1 cellular context compared by ENCODE assay signal in the genomic region with DNA sequence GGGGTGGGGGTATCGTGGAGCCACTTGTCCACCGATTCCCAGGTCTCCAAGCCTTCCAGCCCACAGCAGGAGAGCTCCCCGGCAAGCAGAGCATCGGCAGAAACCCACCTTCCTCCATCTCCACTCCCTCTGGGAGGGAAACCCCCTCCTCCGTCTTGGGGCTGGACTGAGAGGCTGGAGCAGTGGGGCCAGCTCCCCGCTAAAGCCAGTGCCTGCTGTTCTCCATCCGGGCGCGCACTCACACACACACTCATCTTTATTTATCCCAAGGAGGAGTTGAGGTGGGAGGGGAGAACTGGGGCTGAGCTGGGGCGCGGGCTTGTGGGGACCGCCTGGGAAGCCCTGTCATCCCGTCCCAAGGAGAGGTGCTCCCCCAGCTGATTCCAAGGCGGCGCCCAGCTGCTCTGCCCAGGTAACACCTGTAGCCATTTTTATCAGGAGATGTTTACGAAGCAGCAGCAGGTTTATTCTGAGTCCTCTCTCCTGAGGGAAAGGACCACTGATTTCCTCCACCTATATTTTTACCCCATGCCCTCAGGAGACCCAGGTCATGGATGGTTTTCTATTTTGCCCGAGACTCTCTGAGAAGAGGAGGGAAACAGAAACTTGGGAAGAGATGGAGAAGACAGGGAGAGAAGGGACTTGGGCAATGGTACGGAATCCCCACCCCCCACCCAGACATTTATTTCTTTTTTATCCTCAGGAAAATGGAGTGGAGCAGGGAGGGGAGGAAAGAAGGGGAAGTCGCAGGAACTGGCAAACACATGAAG.
TF ChIP-seq lines count a peak whose summit lies in the region.

No MANE protein-coding gene starts in this region.

TF ChIP-seq in HepG2, 621 proteins besides CTCF, POLR2A, EP300 and RAD21 (continued from another document):
- TF ChIP-seq, protein P1, sequence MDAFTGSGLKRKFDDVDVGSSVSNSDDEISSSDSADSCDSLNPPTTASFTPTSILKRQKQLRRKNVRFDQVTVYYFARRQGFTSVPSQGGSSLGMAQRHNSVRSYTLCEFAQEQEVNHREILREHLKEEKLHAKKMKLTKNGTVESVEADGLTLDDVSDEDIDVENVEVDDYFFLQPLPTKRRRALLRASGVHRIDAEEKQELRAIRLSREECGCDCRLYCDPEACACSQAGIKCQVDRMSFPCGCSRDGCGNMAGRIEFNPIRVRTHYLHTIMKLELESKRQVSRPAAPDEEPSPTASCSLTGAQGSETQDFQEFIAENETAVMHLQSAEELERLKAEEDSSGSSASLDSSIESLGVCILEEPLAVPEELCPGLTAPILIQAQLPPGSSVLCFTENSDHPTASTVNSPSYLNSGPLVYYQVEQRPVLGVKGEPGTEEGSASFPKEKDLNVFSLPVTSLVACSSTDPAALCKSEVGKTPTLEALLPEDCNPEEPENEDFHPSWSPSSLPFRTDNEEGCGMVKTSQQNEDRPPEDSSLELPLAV (CRISPR knock-in tag; conservative IDR thresholded peaks at IDR 0.05; ENCODE audit: low read depth), result no peak
- TF ChIP-seq MBNL3 (CRISPR knock-in tag; conservative IDR thresholded peaks at IDR 0.05) (no peak), ZNF446 (CRISPR knock-in tag; IDR thresholded peaks at IDR 0.05) (no peak), SETDB1 (CRISPR knock-in tag; IDR thresholded peaks at IDR 0.05; ENCODE audit: borderline replicate concordance) (no peak), CBX2 (IDR thresholded peaks at IDR 0.05; ENCODE audit: low read depth, low read length) (no peak), CBX2 (CRISPR knock-in tag; IDR thresholded peaks at IDR 0.05; ENCODE audit: low read depth) (no peak), ZNF256 (CRISPR knock-in tag; conservative IDR thresholded peaks at IDR 0.05) (no peak)
- TF ChIP-seq, protein P2, sequence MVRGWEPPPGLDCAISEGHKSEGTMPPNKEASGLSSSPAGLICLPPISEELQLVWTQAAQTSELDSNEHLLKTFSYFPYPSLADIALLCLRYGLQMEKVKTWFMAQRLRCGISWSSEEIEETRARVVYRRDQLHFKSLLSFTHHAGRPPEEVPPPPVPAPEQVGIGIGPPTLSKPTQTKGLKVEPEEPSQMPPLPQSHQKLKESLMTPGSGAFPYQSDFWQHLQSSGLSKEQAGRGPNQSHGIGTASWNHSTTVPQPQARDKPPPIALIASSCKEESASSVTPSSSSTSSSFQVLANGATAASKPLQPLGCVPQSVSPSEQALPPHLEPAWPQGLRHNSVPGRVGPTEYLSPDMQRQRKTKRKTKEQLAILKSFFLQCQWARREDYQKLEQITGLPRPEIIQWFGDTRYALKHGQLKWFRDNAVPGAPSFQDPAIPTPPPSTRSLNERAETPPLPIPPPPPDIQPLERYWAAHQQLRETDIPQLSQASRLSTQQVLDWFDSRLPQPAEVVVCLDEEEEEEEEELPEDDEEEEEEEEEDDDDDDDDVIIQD (CRISPR knock-in tag; IDR thresholded peaks at IDR 0.05; ENCODE audit: low read depth), result no peak
